9 cellular contexts compared by ENCODE assay signal in genomic region chr7:117385340-117386124, GRCh38. TPM values are rescaled to one million over a fixed set of nuclear protein-coding genes. Genes with fewer than 3 reads are reported as not detected.
A peak's percentile ranks its signal among the peaks of the same experiment; 100 is the strongest.
DNase-seq lines count a peak whose midpoint lies in the region; ATAC-seq, FAIRE-seq and TF ChIP-seq lines count a peak whose summit lies in the region.
"Had no signal": no experiment of that assay in that cellular context is flagged by ENCODE, and none has a peak within 500 bp of the region (broad histone marks: within the 10 kb centered on the region; RNA-seq: fewer than 3 reads in every experiment).

No MANE protein-coding gene starts in this region.

- 48% methylated on average over 6 of the region's 7 CpGs for WGBS in right lobe of liver (ENCODE audit: insufficient coverage, low coverage, low lambda C conversion rate, missing lambda C conversion rate)

- no peaks in the 10 kb centered on the region for H3K36me3 Mint-ChIP-seq in activated CD8-positive, alpha-beta memory T cell treated with anti-CD3 and anti-CD28 coated beads, Interleukin-2, amount 10 ng/mL, durations not matched to agents 7 days and 5 days

- H3K9me3 ChIP-seq in right lobe of liver: no peaks in the 10 kb centered on the region

- no peaks in the 10 kb centered on the region for H3K4me1 ChIP-seq in right lobe of liver

- intact Hi-C loops in right lobe of liver (cut with DNase I): loop anchor here in 1 of 2 donors (10.0 kb wide), 1 partner anchor 171 kb away; no protein-coding TSS in a partner anchor

- H3K27me3 Mint-ChIP-seq in activated CD8-positive, alpha-beta memory T cell treated with anti-CD3 and anti-CD28 coated beads, Interleukin-2, amount 10 ng/mL, durations not matched to agents 7 days and 5 days: no peaks in the 10 kb centered on the region
- H3K27me3 Mint-ChIP-seq: stimulated activated naive CD8-positive, alpha-beta T cell treated with anti-CD3 and anti-CD28 coated beads, Interleukin-15, Interleukin-2, amounts not matched to agents 100 ng/mL and 50 ng/mL, for 24 hours had no signal

- H3K4me3 Mint-ChIP-seq in activated CD8-positive, alpha-beta memory T cell treated with anti-CD3 and anti-CD28 coated beads, Interleukin-2, amount 10 ng/mL, durations not matched to agents 7 days and 5 days: no peak overlapping the region
- H3K4me3 Mint-ChIP-seq: stimulated activated naive CD8-positive, alpha-beta T cell treated with anti-CD3 and anti-CD28 coated beads, Interleukin-15, Interleukin-2, amounts not matched to agents 100 ng/mL and 50 ng/mL, for 24 hours had no signal

- H3K27ac Mint-ChIP-seq in activated CD8-positive, alpha-beta memory T cell treated with anti-CD3 and anti-CD28 coated beads, Interleukin-2, amount 10 ng/mL, durations not matched to agents 7 days and 5 days: no peak overlapping the region
- H3K27ac Mint-ChIP-seq: stimulated activated naive CD8-positive, alpha-beta T cell treated with anti-CD3 and anti-CD28 coated beads, Interleukin-15, Interleukin-2, amounts not matched to agents 100 ng/mL and 50 ng/mL, for 24 hours had no signal

- no peak for DNase-seq in AG04449 (ENCODE audit: low read depth, low spot score)
- DNase-seq in right lobe of liver: no peak
- no peak for DNase-seq in GM12891 (ENCODE audit: insufficient read length, low spot score)
- no peak for DNase-seq in HuH-7.5 (ENCODE audit: low spot score)
- DNase-seq in activated CD8-positive, alpha-beta memory T cell treated with anti-CD3 and anti-CD28 coated beads, Interleukin-2, amount 10 ng/mL, durations not matched to agents 7 days and 5 days: no peak

- POLR2A ChIA-PET in AG04449 (lab: Yijun Ruan, JAX): no interaction called here

- H3K9me3 Mint-ChIP-seq in activated CD8-positive, alpha-beta memory T cell treated with anti-CD3 and anti-CD28 coated beads, Interleukin-2, amount 10 ng/mL, durations not matched to agents 7 days and 5 days (ENCODE audit: low read depth): no peaks in the 10 kb centered on the region

- TF ChIP-seq POLR2A in right lobe of liver (IDR thresholded peaks at IDR 0.05): no peak
- no peak for TF ChIP-seq POLR2A in GM12891 (IDR thresholded peaks at IDR 0.05; ENCODE audit: low read depth, low read length)

- TF ChIP-seq CTCF in AG04449 (IDR thresholded peaks at IDR 0.05; ENCODE audit: insufficient read depth, low read length, missing control alignments): peak; percentile 11
- TF ChIP-seq CTCF in right lobe of liver (IDR thresholded peaks at IDR 0.05): peak; percentile 33 to 51 (median 51)

- H3K36me3 ChIP-seq in right lobe of liver: no peaks in the 10 kb centered on the region

- H3K4me1 Mint-ChIP-seq in activated CD8-positive, alpha-beta memory T cell treated with anti-CD3 and anti-CD28 coated beads, Interleukin-2, amount 10 ng/mL, durations not matched to agents 7 days and 5 days: no peaks in the 10 kb centered on the region

- H3K4me3 ChIP-seq in AG04449 (ENCODE audit: low read depth, low read length): no peak overlapping the region
- no peak overlapping the region for H3K4me3 ChIP-seq in right lobe of liver

- no peak overlapping the region for H3K27ac ChIP-seq in right lobe of liver

- H3K27me3 ChIP-seq in right lobe of liver: no peaks in the 10 kb centered on the region

- FAIRE-seq in TTC549 (lab: Jason Lieb, UNC): peak; percentile 68
- no peak for FAIRE-seq in GM12891 (lab: Jason Lieb, UNC)

- CTCF ChIA-PET in AG04449 (lab: Yijun Ruan, JAX): interaction anchor here (0.6 to 4.8 kb wide), 24 partner anchors 10 to 453 kb away, joined by 3 to 44 read pairs (median 4); no protein-coding TSS in a partner anchor
- CTCF ChIA-PET in activated CD8-positive, alpha-beta memory T cell treated with anti-CD3 and anti-CD28 coated beads, Interleukin-2, amount 10 ng/mL, durations not matched to agents 7 days and 5 days (lab: Charles Lee): no interaction called here

- ATAC-seq in GM18858 (IDR thresholded peaks at IDR 0.05; ENCODE audit: unreplicated experiment) (peak; percentile 70), HG03575 (IDR thresholded peaks at IDR 0.05; ENCODE audit: extremely low read depth, insufficient number of reproducible peaks, low FRiP score, unreplicated experiment) (peak; percentile 71), right lobe of liver (peak; percentile 61 to 77 (median 70))
- no peak for ATAC-seq in activated CD8-positive, alpha-beta memory T cell treated with anti-CD3 and anti-CD28 coated beads, Interleukin-2, amount 10 ng/mL, durations not matched to agents 7 days and 5 days

TF ChIP-seq in GM12891, 5 proteins besides CTCF, POLR2A, EP300 and RAD21:
- TF ChIP-seq POU2F2 (IDR thresholded peaks at IDR 0.05; ENCODE audit: low read depth, low read length) (no peak), TAF1 (IDR thresholded peaks at IDR 0.05; ENCODE audit: low read depth, low read length) (no peak), POLR2AphosphoS5 (IDR thresholded peaks at IDR 0.05; ENCODE audit: low read depth, low read length) (no peak), SPI1 (IDR thresholded peaks at IDR 0.05; ENCODE audit: low read depth, low read length) (no peak)

RNA-seq across cellular contexts. Expression of gene ASZ1, which starts 41.8 kb away (rescaled TPM):
- not detected for total RNA-seq in right lobe of liver
- polyA plus RNA-seq in GM12891 (2012; ENCODE audit: low read depth, missing spikeins): not detected
- total RNA-seq in activated CD8-positive, alpha-beta memory T cell treated with anti-CD3 and anti-CD28 coated beads, Interleukin-2, amount 10 ng/mL, durations not matched to agents 7 days and 5 days: not detected
